Comparison of ENCODE assay signal across 8 cellular contexts in genomic region chr19:2476451-2477140, GRCh38. TPM values are rescaled to one million over a fixed set of nuclear protein-coding genes. Genes with fewer than 3 reads are reported as not detected.
A peak's percentile ranks its signal among the peaks of the same experiment; 100 is the strongest.
DNase-seq lines count a peak whose midpoint lies in the region; ATAC-seq and TF ChIP-seq lines count a peak whose summit lies in the region.

No MANE protein-coding gene starts in this region.

- H3K4me1 ChIP-seq in NT2/D1 (ENCODE audit: insufficient read depth, insufficient read length) (peaks cover 10% of the 10 kb centered on the region), upper lobe of right lung (peaks cover 24% of the 10 kb centered on the region)

- H3K4me1 Mint-ChIP-seq in activated T-helper 2 cell treated with anti-CD3 and anti-CD28 coated beads, Interferon-gamma antibody, Interleukin-2, Interleukin-4, amounts not matched to agents 10 μg/mL and 5 μg/mL and 100 μg/mL, durations not matched to agents 14 hours and 24 hours and 36 hours (ENCODE audit: low read depth) = peaks cover 13% of the 10 kb centered on the region

- H3K4me3 Mint-ChIP-seq in activated T-helper 2 cell treated with anti-CD3 and anti-CD28 coated beads, Interferon-gamma antibody, Interleukin-2, Interleukin-4, amounts not matched to agents 10 μg/mL and 5 μg/mL and 100 μg/mL, durations not matched to agents 14 hours and 24 hours and 36 hours (ENCODE audit: low read depth) = peak overlapping the region; percentile 96

- H3K27me3 ChIP-seq in NT2/D1 (ENCODE audit: insufficient read depth, insufficient read length) (peaks cover 2% of the 10 kb centered on the region), upper lobe of right lung (no peaks in the 10 kb centered on the region)

- H3K9ac ChIP-seq in NT2/D1 (ENCODE audit: insufficient read length, low read depth) = peak overlapping the region; percentile 92

- DNase-seq in CD1c-positive myeloid dendritic cell (ENCODE audit: extremely low spot score) (peak; percentile 82), NT2/D1 (ENCODE audit: low read depth, low spot score) (no peak), fibroblast of the aortic adventitia (ENCODE audit: low read depth) (peak; percentile 64), omental fat pad (ENCODE audit: low spot score) (no peak), upper lobe of right lung (peak; percentile 77), NCI-H2171 (lab: John Stamatoyannopoulos, UW) (no peak)
- peak; percentile 66 for DNase-seq in activated T-helper 2 cell treated with anti-CD3 and anti-CD28 coated beads, Interferon-gamma antibody, Interleukin-2, Interleukin-4, amounts not matched to agents 10 μg/mL and 5 μg/mL and 100 μg/mL, durations not matched to agents 14 hours and 24 hours and 36 hours (ENCODE audit: low spot score)

- H3K27ac ChIP-seq in upper lobe of right lung = peak overlapping the region; percentile 91

- H3K36me3 ChIP-seq in NT2/D1 (ENCODE audit: insufficient read depth, insufficient read length, low read length) (peaks cover 23% of the 10 kb centered on the region), upper lobe of right lung (peaks cover 10% of the 10 kb centered on the region)

- ATAC-seq in GM21825 (IDR thresholded peaks at IDR 0.05; ENCODE audit: unreplicated experiment) = peak; percentile 7
- peak; percentile 0 for ATAC-seq in omental fat pad (ENCODE audit: low FRiP score)
- ATAC-seq in upper lobe of right lung = peak; percentile 0

- H3K27me3 Mint-ChIP-seq in activated T-helper 2 cell treated with anti-CD3 and anti-CD28 coated beads, Interferon-gamma antibody, Interleukin-2, Interleukin-4, amounts not matched to agents 10 μg/mL and 5 μg/mL and 100 μg/mL, durations not matched to agents 14 hours and 24 hours and 36 hours (ENCODE audit: low read depth) = peaks cover 3% of the 10 kb centered on the region

- intact Hi-C loops in activated T-helper 2 cell treated with anti-CD3 and anti-CD28 coated beads, Interferon-gamma antibody, Interleukin-2, Interleukin-4, amounts not matched to agents 10 μg/mL and 5 μg/mL and 100 μg/mL, durations not matched to agents 14 hours and 24 hours and 36 hours (cut with micrococcal nuclease) = loop anchor here (1.0 kb wide), 1 partner anchor 77 kb away; no protein-coding TSS in a partner anchor
- intact Hi-C loops in upper lobe of right lung (cut with DNase I) = loop anchor here (10.0 kb wide), 2 partner anchors 98 to 138 kb away; no protein-coding TSS in a partner anchor

- no peaks in the 10 kb centered on the region for H3K9me3 Mint-ChIP-seq in activated T-helper 2 cell treated with anti-CD3 and anti-CD28 coated beads, Interferon-gamma antibody, Interleukin-2, Interleukin-4, amounts not matched to agents 10 μg/mL and 5 μg/mL and 100 μg/mL, durations not matched to agents 14 hours and 24 hours and 36 hours

- H3K4me3 ChIP-seq in NT2/D1 (ENCODE audit: insufficient read length, low read depth) (peak overlapping the region; percentile 74), fibroblast of the aortic adventitia (ENCODE audit: low read depth, low read length) (peak overlapping the region; percentile 99), upper lobe of right lung (peak overlapping the region; percentile 93)

- TF ChIP-seq CTCF in fibroblast of the aortic adventitia (IDR thresholded peaks at IDR 0.05; ENCODE audit: insufficient read depth, low read length) = no peak
- no peak for TF ChIP-seq CTCF in omental fat pad (IDR thresholded peaks at IDR 0.05)
- no peak for TF ChIP-seq CTCF in upper lobe of right lung (IDR thresholded peaks at IDR 0.05)

- H3K9me3 ChIP-seq in NT2/D1 (ENCODE audit: insufficient read depth, low read length) (no peaks in the 10 kb centered on the region), upper lobe of right lung (no peaks in the 10 kb centered on the region)

- peak overlapping the region; percentile 89 for H3K27ac Mint-ChIP-seq in activated T-helper 2 cell treated with anti-CD3 and anti-CD28 coated beads, Interferon-gamma antibody, Interleukin-2, Interleukin-4, amounts not matched to agents 10 μg/mL and 5 μg/mL and 100 μg/mL, durations not matched to agents 14 hours and 24 hours and 36 hours

- peaks cover 28% of the 10 kb centered on the region for H3K36me3 Mint-ChIP-seq in activated T-helper 2 cell treated with anti-CD3 and anti-CD28 coated beads, Interferon-gamma antibody, Interleukin-2, Interleukin-4, amounts not matched to agents 10 μg/mL and 5 μg/mL and 100 μg/mL, durations not matched to agents 14 hours and 24 hours and 36 hours (ENCODE audit: low read depth)

RNA-seq across cellular contexts. Expression of gene GADD45B, which starts 0.7 kb away (rescaled TPM):
- 90.7 and 95.2 TPM in 2 replicates for total RNA-seq in activated T-helper 2 cell treated with anti-CD3 and anti-CD28 coated beads, Interferon-gamma antibody, Interleukin-2, Interleukin-4, amounts not matched to agents 10 μg/mL and 5 μg/mL and 100 μg/mL, durations not matched to agents 14 hours and 24 hours and 36 hours
- 14.3 and 14.8 TPM in 2 replicates for total RNA-seq in fibroblast of the aortic adventitia (ENCODE audit: low replicate concordance)
- total RNA-seq in omental fat pad = 100 to 1,000 TPM; 120 to 726 (median 425) TPM
- total RNA-seq in upper lobe of right lung = 91.2 TPM

RNA-seq across cellular contexts. Expression of gene LMNB2, which starts 19.8 kb away (rescaled TPM):
- 111 and 115 TPM in 2 replicates for total RNA-seq in activated T-helper 2 cell treated with anti-CD3 and anti-CD28 coated beads, Interferon-gamma antibody, Interleukin-2, Interleukin-4, amounts not matched to agents 10 μg/mL and 5 μg/mL and 100 μg/mL, durations not matched to agents 14 hours and 24 hours and 36 hours
- total RNA-seq in fibroblast of the aortic adventitia (ENCODE audit: low replicate concordance) (16.7 and 68.1 TPM in 2 replicates), omental fat pad (10 to 100 TPM; 14.1 to 37.5 (median 23.0) TPM), upper lobe of right lung (22.0 TPM)

RNA-seq across cellular contexts. Expression of gene TIMM13, which starts 49.2 kb away (rescaled TPM):
- 139 and 145 TPM in 2 replicates for total RNA-seq in activated T-helper 2 cell treated with anti-CD3 and anti-CD28 coated beads, Interferon-gamma antibody, Interleukin-2, Interleukin-4, amounts not matched to agents 10 μg/mL and 5 μg/mL and 100 μg/mL, durations not matched to agents 14 hours and 24 hours and 36 hours
- 26.9 and 33.1 TPM in 2 replicates for total RNA-seq in fibroblast of the aortic adventitia (ENCODE audit: low replicate concordance)
- total RNA-seq in omental fat pad = 10 to 100 TPM; 28.8 to 43.6 (median 41.1) TPM
- total RNA-seq in upper lobe of right lung = 61.0 TPM

Comparison
In these comparisons a context has a peak if more than half of its experiments do, and no peak if none do; other contexts are left out.
1. DNase-seq: peak in CD1c-positive myeloid dendritic cell (single experiment), activated T-helper 2 cell treated with anti-CD3 and anti-CD28 coated beads, Interferon-gamma antibody, Interleukin-2, Interleukin-4, amounts not matched to agents 10 μg/mL and 5 μg/mL and 100 μg/mL, durations not matched to agents 14 hours and 24 hours and 36 hours (single experiment), fibroblast of the aortic adventitia (single experiment) and upper lobe of right lung (single experiment); none in NT2/D1 (single experiment), omental fat pad (single experiment) and NCI-H2171 (single experiment).
2. Peak in every context shown above with its lines, with median percentiles within 50 percentile points of each other: ATAC-seq and H3K4me3 ChIP-seq.